In genomic region chr10:72308320-72308987, GRCh38 we compare ENCODE assay signal across 8 cellular contexts. TPM values are rescaled to one million over a fixed set of nuclear protein-coding genes. Genes with fewer than 3 reads are reported as not detected.
DNase-seq lines count a peak whose midpoint lies in the region; FAIRE-seq and TF ChIP-seq lines count a peak whose summit lies in the region.

No MANE protein-coding gene starts in this region.

- peak overlapping the region; percentile 13 for H3K27ac ChIP-seq in astrocyte (ENCODE audit: low read depth, low read length)
- H3K27ac ChIP-seq in transverse colon: peak overlapping the region; percentile 76 to 85 (median 83)

- H3K4me3 ChIP-seq in NB4 (ENCODE audit: low read depth, low read length) (no peak overlapping the region), astrocyte (ENCODE audit: insufficient read depth, low read depth, low read length) (no peak overlapping the region), transverse colon (no peak overlapping the region)

- peak; percentile 49 for TF ChIP-seq EP300 in transverse colon (IDR thresholded peaks at IDR 0.05; ENCODE audit: low read depth)

- TF ChIP-seq CTCF in NB4 (IDR thresholded peaks at IDR 0.05; ENCODE audit: low read depth, low read length) (no peak), astrocyte (IDR thresholded peaks at IDR 0.05; ENCODE audit: insufficient read depth, low read depth, low read length) (no peak), transverse colon (IDR thresholded peaks at IDR 0.05) (peak in 1 of 5 experiments; percentile 40), GM20000 (IDR thresholded peaks at IDR 0.05; ENCODE audit: extremely low read depth, missing control alignments) (no peak), D721Med (IDR thresholded peaks at IDR 0.05; ENCODE audit: insufficient read depth, missing control alignments) (no peak)

- TF ChIP-seq POLR2A in NB4 (IDR thresholded peaks at IDR 0.05; ENCODE audit: extremely low read depth, insufficient read length): no peak
- peak; percentile 30 for TF ChIP-seq POLR2A in transverse colon (IDR thresholded peaks at IDR 0.05)

- FAIRE-seq in astrocyte (lab: Jason Lieb, UNC) (no peak), D721Med (lab: Jason Lieb, UNC) (no peak)

- H3K36me3 ChIP-seq in astrocyte (ENCODE audit: insufficient read depth, low read length) (no peaks in the 10 kb centered on the region), transverse colon (no peaks in the 10 kb centered on the region)

- peak overlapping the region; percentile 68 for H2AFZ ChIP-seq in astrocyte (ENCODE audit: low read depth, low read length)

- H3K4me1 ChIP-seq in astrocyte (ENCODE audit: insufficient read depth, low read length) (peaks cover 19% of the 10 kb centered on the region), transverse colon (peaks cover 14 to 35% (median 29%) of the 10 kb centered on the region in 4 donors)

- DNase-seq in COLO668 (lab: John Stamatoyannopoulos, UW; ENCODE audit: unreplicated experiment) (peak; percentile 9), NB4 (ENCODE audit: low read depth) (peak; percentile 93), astrocyte (ENCODE audit: low read depth) (peak; percentile 86), kidney tubule cell (ENCODE audit: low spot score) (peak; percentile 90), transverse colon (peak; percentile 63), GM20000 (ENCODE audit: low spot score) (no peak), D721Med (ENCODE audit: insufficient read length, low spot score) (no peak), mesenteric fat pad (ENCODE audit: low spot score) (no peak)

- H3K9me3 Mint-ChIP-seq in astrocyte (ENCODE audit: unreplicated experiment): no peaks in the 10 kb centered on the region

- peaks cover 26% of the 10 kb centered on the region for H3K4me1 Mint-ChIP-seq in astrocyte (ENCODE audit: low read depth, unreplicated experiment)

- intact Hi-C loops in transverse colon (cut with DNase I; ENCODE audit: low total_unique reads): no loop called here

- no peaks in the 10 kb centered on the region for H3K36me3 Mint-ChIP-seq in astrocyte (ENCODE audit: low read depth, unreplicated experiment)

- H3K9me3 ChIP-seq in astrocyte (ENCODE audit: insufficient read depth, low read depth, low read length) (no peaks in the 10 kb centered on the region), transverse colon (no peaks in the 10 kb centered on the region)

- peak overlapping the region; percentile 19 for H3K9ac ChIP-seq in astrocyte (ENCODE audit: low read length)

- peak overlapping the region; percentile 62 for H3K27ac Mint-ChIP-seq in astrocyte (ENCODE audit: unreplicated experiment)

- H3K79me2 ChIP-seq in astrocyte (ENCODE audit: insufficient read depth, low read length): no peaks in the 10 kb centered on the region

- H3K4me3 Mint-ChIP-seq in astrocyte (ENCODE audit: unreplicated experiment): no peak overlapping the region

- 62% methylated on average over 7 of the region's 7 CpGs; no CpG with 5 or more reads in 1 of the 2 donors for WGBS in transverse colon (ENCODE audit: low coverage in 1 of 2), 2 donors

- peak overlapping the region; percentile 24 for H3K4me2 ChIP-seq in astrocyte (ENCODE audit: low read length)

- in situ Hi-C loops in transverse colon (cut with MboI; ENCODE audit: low pct_ligation_motif_present in 1 of 4, low pct_unique_long_range_greater_than_20kb in 1 of 4, low sequenced_read_pairs in 3 of 4): no loop called here

- no peaks in the 10 kb centered on the region for H4K20me1 ChIP-seq in astrocyte (ENCODE audit: insufficient read depth, low read length)

- peaks cover 2% of the 10 kb centered on the region for H3K27me3 Mint-ChIP-seq in astrocyte (ENCODE audit: low read depth, unreplicated experiment)

- H3K27me3 ChIP-seq in astrocyte (ENCODE audit: insufficient read depth, low read length) (no peaks in the 10 kb centered on the region), transverse colon (no peaks in the 10 kb centered on the region)

RNA-seq across cellular contexts. Expression of gene DDIT4, which starts 34.7 kb away (rescaled TPM):
- total RNA-seq in astrocyte: 244 and 313 TPM in 2 replicates
- total RNA-seq in transverse colon: 100 to 1,000 TPM in 3 of 4 donors, 10 to 100 TPM in 1; 64.5 to 356 (median 150) TPM
- 236 TPM for total RNA-seq in mesenteric fat pad

RNA-seq across cellular contexts. Expression of gene DNAJB12, which starts 46.3 kb away (rescaled TPM):
- total RNA-seq in astrocyte (24.3 and 24.8 TPM in 2 replicates), transverse colon (10 to 100 TPM; 33.7 to 69.2 (median 38.0) TPM), mesenteric fat pad (37.7 TPM)

Comparison
In these comparisons a context has a peak if more than half of its experiments do, and no peak if none do; other contexts are left out.
1. DNase-seq: peak in COLO668 (single experiment), NB4 (single experiment), astrocyte (single experiment), kidney tubule cell (single experiment) and transverse colon (single experiment); none in GM20000 (single experiment), D721Med (single experiment) and mesenteric fat pad (single experiment).